Comparison of ENCODE assay signal across 13 cellular contexts in the genomic region with DNA sequence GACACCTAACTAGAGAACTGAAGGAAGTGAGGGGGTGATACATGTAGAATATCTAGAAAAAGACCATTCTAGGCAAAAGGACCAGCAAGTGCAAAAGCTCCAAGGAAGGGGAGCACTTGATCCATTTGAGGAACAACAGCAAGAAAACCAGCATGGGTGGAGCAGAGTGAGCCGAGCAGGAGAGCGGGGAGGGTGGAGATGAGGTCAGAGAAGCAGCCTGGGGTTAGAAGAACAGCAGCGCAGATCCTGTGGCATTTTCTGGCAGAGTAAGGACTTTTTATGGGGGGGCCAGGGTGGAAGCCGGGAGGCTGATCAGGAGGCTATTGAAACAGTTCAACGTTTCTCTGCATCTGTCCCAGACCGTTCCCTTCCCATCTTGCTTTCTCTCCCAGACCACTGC. TPM values are rescaled to one million over a fixed set of nuclear protein-coding genes. Genes with fewer than 3 reads are reported as not detected.
DNase-seq lines count a peak whose midpoint lies in the region; ATAC-seq and TF ChIP-seq lines count a peak whose summit lies in the region.
"Had no signal": no experiment of that assay in that cellular context is flagged by ENCODE, and none has a peak within 500 bp of the region (broad histone marks: within the 10 kb centered on the region; RNA-seq: fewer than 3 reads in every experiment).

No MANE protein-coding gene starts in this region.

- H3K36me3 Mint-ChIP-seq in dendritic cell treated with granulocyte-macrophage colony-stimulating factor and Interleukin-4, amounts not matched to agents 40 ng/mL and 50 ng/mL, for 4 days (ENCODE audit: low read depth), result no peaks in the 10 kb centered on the region

- H3K27ac ChIP-seq in lower lobe of right lung, result no peak overlapping the region
- peak overlapping the region; percentile 74 to 95 (median 91) for H3K27ac ChIP-seq in spleen

- H3K27me3 ChIP-seq in lower lobe of right lung (ENCODE audit: low read depth) (no peaks in the 10 kb centered on the region), spleen (replicated peaks in 1 of 7) (no peaks in the 10 kb centered on the region)
- H3K27me3 ChIP-seq: esophagus muscularis mucosa had no signal

- H3K27me3 Mint-ChIP-seq in dendritic cell treated with granulocyte-macrophage colony-stimulating factor and Interleukin-4, amounts not matched to agents 40 ng/mL and 50 ng/mL, for 4 days, result no peaks in the 10 kb centered on the region

- TF ChIP-seq POLR2A in spleen (IDR thresholded peaks at IDR 0.05), result peak in 1 of 3 donors; percentile 42

- H3K4me3 Mint-ChIP-seq in dendritic cell treated with granulocyte-macrophage colony-stimulating factor and Interleukin-4, amounts not matched to agents 40 ng/mL and 50 ng/mL, for 4 days, result no peak overlapping the region
- H3K4me3 Mint-ChIP-seq: CD4-positive, alpha-beta T cell had no signal

- H3K9me3 ChIP-seq in lower lobe of right lung, result no peaks in the 10 kb centered on the region
- no peaks in the 10 kb centered on the region for H3K9me3 ChIP-seq in spleen
- H3K9me3 ChIP-seq: esophagus muscularis mucosa had no signal

- peak; percentile 4 for DNase-seq in MV-4-11 (lab: John Stamatoyannopoulos, UW)
- peak; percentile 58 for DNase-seq in lower lobe of right lung
- DNase-seq in spleen, result peak; percentile 81
- no peak for DNase-seq in GM20000 (ENCODE audit: low spot score)
- no peak for DNase-seq in activated CD8-positive, alpha-beta memory T cell treated with anti-CD3 and anti-CD28 coated beads, Interleukin-2, amount 50 U/mL, for 48 hours
- DNase-seq in NCI-H524 (lab: John Stamatoyannopoulos, UW), result no peak
- DNase-seq: activated T-cell treated with anti-CD3 and anti-CD28 coated beads, Interleukin-2, amount 50 U/mL, for 1 hour; CD4-positive, alpha-beta T cell; Karpas-422; NCI-H1694 treated with DMSO at 0.1 percent for 48 hours; SHP77 treated with DMSO at 0.1 percent for 48 hours had no signal

- H3K4me1 ChIP-seq in lower lobe of right lung (peaks cover 44% of the 10 kb centered on the region), spleen (peaks cover 28 to 73% (median 56%) of the 10 kb centered on the region in 6 donors)

- intact Hi-C loops in dendritic cell treated with granulocyte-macrophage colony-stimulating factor and Interleukin-4, amounts not matched to agents 40 ng/mL and 50 ng/mL, for 4 days (cut with micrococcal nuclease), result loop anchor here (5.0 kb wide), 1 partner anchor 33 kb away; no protein-coding TSS in a partner anchor
- intact Hi-C loops in lower lobe of right lung (cut with DNase I), result no loop called here
- intact Hi-C loops in spleen (cut with DNase I; ENCODE audit: low total_unique reads), result no loop called here

- no peak overlapping the region for H3K4me3 ChIP-seq in lower lobe of right lung
- H3K4me3 ChIP-seq in spleen, result no peak overlapping the region
- H3K4me3 ChIP-seq: esophagus muscularis mucosa had no signal

- WGBS in spleen, 5 donors, result 21 to 45% (median 39%) methylated on average over 6 of the region's 6 CpGs

- peaks cover 56% of the 10 kb centered on the region for H3K4me1 Mint-ChIP-seq in dendritic cell treated with granulocyte-macrophage colony-stimulating factor and Interleukin-4, amounts not matched to agents 40 ng/mL and 50 ng/mL, for 4 days (ENCODE audit: low read depth)

- ATAC-seq in lower lobe of right lung, result peak; percentile 59 to 69

- H3K27ac Mint-ChIP-seq in dendritic cell treated with granulocyte-macrophage colony-stimulating factor and Interleukin-4, amounts not matched to agents 40 ng/mL and 50 ng/mL, for 4 days, result peak overlapping the region; percentile 91
- H3K27ac Mint-ChIP-seq: CD4-positive, alpha-beta T cell had no signal

- no peaks in the 10 kb centered on the region for H3K9me3 Mint-ChIP-seq in dendritic cell treated with granulocyte-macrophage colony-stimulating factor and Interleukin-4, amounts not matched to agents 40 ng/mL and 50 ng/mL, for 4 days
- H3K9me3 Mint-ChIP-seq: CD4-positive, alpha-beta T cell had no signal

- no peaks in the 10 kb centered on the region for H3K36me3 ChIP-seq in lower lobe of right lung
- no peaks in the 10 kb centered on the region for H3K36me3 ChIP-seq in spleen
- H3K36me3 ChIP-seq: esophagus muscularis mucosa had no signal

- TF ChIP-seq CTCF in lower lobe of right lung (IDR thresholded peaks at IDR 0.05) (no peak), spleen (IDR thresholded peaks at IDR 0.05 in 8 of 11, conservative IDR thresholded peaks at IDR 0.05 in 3 of 11) (no peak), GM20000 (IDR thresholded peaks at IDR 0.05; ENCODE audit: extremely low read depth, missing control alignments) (no peak)

RNA-seq across cellular contexts. Expression of a gene that starts 24.5 kb away (rescaled TPM):
- total RNA-seq in lower lobe of right lung (9.7 TPM), spleen (10 to 100 TPM; 23.7 to 41.3 (median 29.4) TPM)
- 1 to 10 TPM; 2.9 to 5.4 (median 3.2) TPM for polyA plus RNA-seq in spleen

Comparison
In these comparisons a context has a peak if more than half of its experiments do, and no peak if none do; other contexts are left out.
1. DNase-seq: peak in MV-4-11 (single experiment), lower lobe of right lung (single experiment) and spleen (single experiment); none in GM20000 (single experiment), activated CD8-positive, alpha-beta memory T cell treated with anti-CD3 and anti-CD28 coated beads, Interleukin-2, amount 50 U/mL, for 48 hours (single experiment) and NCI-H524 (0 of 2).